Comparison of ENCODE assay signal across 10 cellular contexts in the genomic region with DNA sequence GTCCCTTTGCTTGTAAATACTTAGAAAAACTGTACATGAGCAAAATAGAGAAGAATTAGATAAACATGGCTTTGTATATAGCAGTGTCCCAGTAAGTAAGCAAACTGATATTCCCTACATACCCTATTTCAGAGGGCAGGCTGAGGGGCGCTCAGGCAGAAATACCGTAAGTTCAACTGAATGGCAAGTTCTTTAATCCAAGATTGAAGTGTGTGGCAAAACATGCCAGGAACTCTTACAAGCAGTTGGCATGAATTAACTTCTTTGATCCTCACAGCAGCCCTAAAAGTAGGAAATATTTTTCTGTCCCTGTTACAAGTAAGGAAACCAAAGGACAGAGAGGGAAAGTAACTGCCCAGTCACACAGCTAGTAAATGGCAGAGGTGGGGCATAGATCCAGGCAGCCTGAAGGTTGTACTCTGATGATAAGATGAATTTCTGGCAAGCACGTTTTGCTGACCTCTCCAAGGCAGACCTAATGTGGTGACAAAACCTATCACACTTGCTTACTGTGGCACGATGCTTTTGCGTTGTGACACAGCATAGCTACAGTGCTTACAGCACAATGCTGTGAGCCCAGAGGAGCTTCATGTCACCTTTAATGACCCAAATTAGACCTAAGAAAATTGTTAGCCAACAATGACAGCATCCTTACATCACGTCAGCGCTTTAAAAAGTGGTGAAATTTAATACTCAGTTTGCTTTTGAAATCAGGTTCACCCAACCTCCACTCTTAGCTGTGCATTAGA. TPM values are rescaled to one million over a fixed set of nuclear protein-coding genes. Genes with fewer than 3 reads are reported as not detected.
DNase-seq lines count a peak whose midpoint lies in the region; ATAC-seq and TF ChIP-seq lines count a peak whose summit lies in the region.
"Had no signal": no experiment of that assay in that cellular context is flagged by ENCODE, and none has a peak within 500 bp of the region (broad histone marks: within the 10 kb centered on the region; RNA-seq: fewer than 3 reads in every experiment).

No MANE protein-coding gene starts in this region.

- TF ChIP-seq POLR2A in prostate gland (IDR thresholded peaks at IDR 0.05), result no peak

- H3K4me3 ChIP-seq in HEK293 (ENCODE audit: low read depth, low read length) (no peak overlapping the region), left ventricle myocardium inferior (no peak overlapping the region), smooth muscle cell (no peak overlapping the region), prostate gland (no peak overlapping the region)

- peak overlapping the region; percentile 85 for H3K9ac ChIP-seq in smooth muscle cell (ENCODE audit: low read depth)

- H2AFZ ChIP-seq in smooth muscle cell (ENCODE audit: low read depth), result no peak overlapping the region

- DNase-seq in T-helper 17 cell (no peak), left ventricle myocardium inferior (no peak), smooth muscle cell (lab: John Stamatoyannopoulos, UW; ENCODE audit: unreplicated experiment) (no peak), NCI-H2029 (lab: John Stamatoyannopoulos, UW) (no peak), prostate gland (ENCODE audit: low spot score) (no peak)
- DNase-seq: activated CD4-positive, alpha-beta T cell treated with anti-CD3 and anti-CD28 coated beads, Interleukin-2, amount 50 U/mL, for 4 hours; NK-92 treated with Interleukin-12 subunit alpha and Interleukin-12 subunit beta, amount 100 ng/mL, for 24 hours had no signal

- H3K27ac Mint-ChIP-seq in T-helper 17 cell, result peak overlapping the region; percentile 100

- CTCF ChIA-PET in HEK293 (lab: Yijun Ruan, JAX), result interaction anchor here (1.2 to 2.3 kb wide), 4 partner anchors 8 to 57 kb away, joined by 6 to 13 read pairs (median 9); no protein-coding TSS in a partner anchor

- TF ChIP-seq CTCF in HEK293 (tag by site-specific recombination; IDR thresholded peaks at IDR 0.05) (no peak), left ventricle myocardium inferior (IDR thresholded peaks at IDR 0.05; ENCODE audit: borderline replicate concordance) (no peak), smooth muscle cell (IDR thresholded peaks at IDR 0.05; ENCODE audit: borderline replicate concordance, insufficient read depth, poor library complexity, severe bottlenecking) (no peak), prostate gland (IDR thresholded peaks at IDR 0.05) (no peak)

- H3K9me3 ChIP-seq in HEK293 (ENCODE audit: control insufficient read depth, insufficient read depth, low read depth, low read length) (no peaks in the 10 kb centered on the region), T-helper 17 cell (ENCODE audit: control insufficient read depth, low read length, poor library complexity, severe bottlenecking) (no peaks in the 10 kb centered on the region), left ventricle myocardium inferior (replicated peaks) (no peaks in the 10 kb centered on the region), smooth muscle cell (replicated peaks; ENCODE audit: low read depth) (no peaks in the 10 kb centered on the region), prostate gland (no peaks in the 10 kb centered on the region)

- intact Hi-C loops in left ventricle myocardium inferior (cut with micrococcal nuclease) (no loop called here), prostate gland (cut with DNase I) (no loop called here)

- H3K4me1 Mint-ChIP-seq in T-helper 17 cell, result peaks cover 43% of the 10 kb centered on the region

- H3K36me3 Mint-ChIP-seq in T-helper 17 cell (ENCODE audit: low read depth), result peaks cover 6% of the 10 kb centered on the region

- no peaks in the 10 kb centered on the region for H3K79me2 ChIP-seq in smooth muscle cell (ENCODE audit: low read depth)

- H3K4me2 ChIP-seq in smooth muscle cell, result no peak overlapping the region

- H3K27me3 ChIP-seq in left ventricle myocardium inferior (ENCODE audit: low read depth) (no peaks in the 10 kb centered on the region), smooth muscle cell (ENCODE audit: low read depth) (no peaks in the 10 kb centered on the region), prostate gland (replicated peaks; ENCODE audit: insufficient read depth) (no peaks in the 10 kb centered on the region)

- peaks cover 15% of the 10 kb centered on the region for H3K4me1 ChIP-seq in HEK293 (ENCODE audit: control insufficient read depth, insufficient read depth, low read length)
- peaks cover 65% of the 10 kb centered on the region for H3K4me1 ChIP-seq in left ventricle myocardium inferior
- no peaks in the 10 kb centered on the region for H3K4me1 ChIP-seq in smooth muscle cell (ENCODE audit: low read depth)
- H3K4me1 ChIP-seq in prostate gland (replicated peaks), result peaks cover 7% of the 10 kb centered on the region

- H3K27ac ChIP-seq in HEK293 (ENCODE audit: extremely low read depth, low read depth, low read length), result no peak overlapping the region
- H3K27ac ChIP-seq in left ventricle myocardium inferior (replicated peaks), result peak overlapping the region; percentile 91
- H3K27ac ChIP-seq in smooth muscle cell (ENCODE audit: low read depth), result peak overlapping the region; percentile 89
- no peak overlapping the region for H3K27ac ChIP-seq in prostate gland

- no peak for ATAC-seq in T-helper 17 cell
- ATAC-seq in HG02870 (IDR thresholded peaks at IDR 0.05; ENCODE audit: unreplicated experiment), result no peak
- ATAC-seq in HG03196 (IDR thresholded peaks at IDR 0.05; ENCODE audit: unreplicated experiment), result no peak

- 56% methylated on average over 7 of the region's 7 CpGs for WGBS in smooth muscle cell (ENCODE audit: low lambda C conversion rate)
- WGBS in prostate gland, result 33% methylated on average over 7 of the region's 7 CpGs

- no peak overlapping the region for H3K4me3 Mint-ChIP-seq in T-helper 17 cell

- H3K27me3 Mint-ChIP-seq in T-helper 17 cell, result no peaks in the 10 kb centered on the region

- peaks cover 4% of the 10 kb centered on the region for H3F3A ChIP-seq in smooth muscle cell (ENCODE audit: low read depth)

- POLR2A ChIA-PET in HEK293 (lab: Yijun Ruan, JAX), result interaction anchor here (0.5 to 1.1 kb wide), 3 partner anchors 9 to 766 kb away, joined by 3 to 4 read pairs (median 4); no protein-coding TSS in a partner anchor

- no peaks in the 10 kb centered on the region for H4K20me1 ChIP-seq in smooth muscle cell (ENCODE audit: low read depth)

- H3K36me3 ChIP-seq in HEK293 (ENCODE audit: control insufficient read depth in 2 of 2, insufficient read depth in 1 of 2, low read length in 2 of 2), result no peaks in the 10 kb centered on the region
- H3K36me3 ChIP-seq in left ventricle myocardium inferior, result no peaks in the 10 kb centered on the region
- no peaks in the 10 kb centered on the region for H3K36me3 ChIP-seq in smooth muscle cell (ENCODE audit: low read depth)
- no peaks in the 10 kb centered on the region for H3K36me3 ChIP-seq in prostate gland

TF ChIP-seq in HEK293, 187 proteins besides CTCF, POLR2A, EP300 and RAD21 (continues in another document):
- TF ChIP-seq ZNF626 (tag by site-specific recombination; IDR thresholded peaks at IDR 0.05) (no peak), ZNF211 (tag by site-specific recombination; IDR thresholded peaks at IDR 0.05; ENCODE audit: low read depth) (no peak), ZNF660 (tag by site-specific recombination; IDR thresholded peaks at IDR 0.05) (peak; percentile 79), ZNF140 (tag by site-specific recombination; IDR thresholded peaks at IDR 0.05) (no peak), ZNF146 (tag by site-specific recombination; IDR thresholded peaks at IDR 0.05) (0 out of 2 replicates have a peak, but pooled peaks have one; percentile 2), ZNF629 (tag by site-specific recombination; IDR thresholded peaks at IDR 0.05) (peak; percentile 97), ZNF521 (tag by site-specific recombination; IDR thresholded peaks at IDR 0.05) (no peak), ZNF175 (tag by site-specific recombination; IDR thresholded peaks at IDR 0.05) (no peak), HOXD13 (CRISPR knock-in tag; IDR thresholded peaks at IDR 0.05; ENCODE audit: borderline replicate concordance) (no peak), ZNF548 (tag by site-specific recombination; IDR thresholded peaks at IDR 0.05) (no peak), ZNF23 (tag by site-specific recombination; IDR thresholded peaks at IDR 0.05; ENCODE audit: borderline replicate concordance) (no peak), ZFHX2 (tag by site-specific recombination; conservative IDR thresholded peaks at IDR 0.05) (no peak), ZNF658 (tag by site-specific recombination; IDR thresholded peaks at IDR 0.05) (no peak), SP2 (tag by site-specific recombination; IDR thresholded peaks at IDR 0.05) (0 out of 2 replicates have a peak, but pooled peaks have one; percentile 11), GLIS1 (tag by site-specific recombination; IDR thresholded peaks at IDR 0.05) (no peak), WT1 (tag by site-specific recombination; IDR thresholded peaks at IDR 0.05) (peak; percentile 53), ZBTB21 (tag by site-specific recombination; IDR thresholded peaks at IDR 0.05) (peak; percentile 92)
- TF ChIP-seq, protein P1, sequence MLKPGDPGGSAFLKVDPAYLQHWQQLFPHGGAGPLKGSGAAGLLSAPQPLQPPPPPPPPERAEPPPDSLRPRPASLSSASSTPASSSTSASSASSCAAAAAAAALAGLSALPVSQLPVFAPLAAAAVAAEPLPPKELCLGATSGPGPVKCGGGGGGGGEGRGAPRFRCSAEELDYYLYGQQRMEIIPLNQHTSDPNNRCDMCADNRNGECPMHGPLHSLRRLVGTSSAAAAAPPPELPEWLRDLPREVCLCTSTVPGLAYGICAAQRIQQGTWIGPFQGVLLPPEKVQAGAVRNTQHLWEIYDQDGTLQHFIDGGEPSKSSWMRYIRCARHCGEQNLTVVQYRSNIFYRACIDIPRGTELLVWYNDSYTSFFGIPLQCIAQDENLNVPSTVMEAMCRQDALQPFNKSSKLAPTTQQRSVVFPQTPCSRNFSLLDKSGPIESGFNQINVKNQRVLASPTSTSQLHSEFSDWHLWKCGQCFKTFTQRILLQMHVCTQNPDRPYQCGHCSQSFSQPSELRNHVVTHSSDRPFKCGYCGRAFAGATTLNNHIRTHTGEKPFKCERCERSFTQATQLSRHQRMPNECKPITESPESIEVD (tag by site-specific recombination; IDR thresholded peaks at IDR 0.05), result peak; percentile 85

RNA-seq across cellular contexts. Expression of a gene that starts 35.0 kb away (rescaled TPM):
- total RNA-seq in T-helper 17 cell (10 to 100 TPM; 42.2 to 57.3 TPM), left ventricle myocardium inferior (15.8 TPM), smooth muscle cell (11.8 and 14.4 TPM in 2 replicates), prostate gland (10 to 100 TPM; 21.2 to 30.3 TPM)
- 15.9 and 19.0 TPM in 2 replicates for polyA plus RNA-seq in smooth muscle cell

RNA-seq across cellular contexts. Expression of a gene that starts 49.4 kb away (rescaled TPM):
- 100 to 1,000 TPM; 317 to 349 TPM for total RNA-seq in T-helper 17 cell
- 186 TPM for total RNA-seq in left ventricle myocardium inferior
- 339 and 477 TPM in 2 replicates for total RNA-seq in smooth muscle cell
- polyA plus RNA-seq in smooth muscle cell, result 1,351 and 2,073 TPM in 2 replicates
- total RNA-seq in prostate gland, result 10 to 100 TPM; 61.7 to 72.1 TPM

Comparison
In these comparisons a context has a peak if more than half of its experiments do, and no peak if none do; other contexts are left out.
1. H3K27ac ChIP-seq: peak in left ventricle myocardium inferior (single experiment) and smooth muscle cell (single experiment); none in HEK293 (single experiment) and prostate gland (0 of 2).